Comparison of ENCODE assay signal across 1 cellular context in the genomic region with DNA sequence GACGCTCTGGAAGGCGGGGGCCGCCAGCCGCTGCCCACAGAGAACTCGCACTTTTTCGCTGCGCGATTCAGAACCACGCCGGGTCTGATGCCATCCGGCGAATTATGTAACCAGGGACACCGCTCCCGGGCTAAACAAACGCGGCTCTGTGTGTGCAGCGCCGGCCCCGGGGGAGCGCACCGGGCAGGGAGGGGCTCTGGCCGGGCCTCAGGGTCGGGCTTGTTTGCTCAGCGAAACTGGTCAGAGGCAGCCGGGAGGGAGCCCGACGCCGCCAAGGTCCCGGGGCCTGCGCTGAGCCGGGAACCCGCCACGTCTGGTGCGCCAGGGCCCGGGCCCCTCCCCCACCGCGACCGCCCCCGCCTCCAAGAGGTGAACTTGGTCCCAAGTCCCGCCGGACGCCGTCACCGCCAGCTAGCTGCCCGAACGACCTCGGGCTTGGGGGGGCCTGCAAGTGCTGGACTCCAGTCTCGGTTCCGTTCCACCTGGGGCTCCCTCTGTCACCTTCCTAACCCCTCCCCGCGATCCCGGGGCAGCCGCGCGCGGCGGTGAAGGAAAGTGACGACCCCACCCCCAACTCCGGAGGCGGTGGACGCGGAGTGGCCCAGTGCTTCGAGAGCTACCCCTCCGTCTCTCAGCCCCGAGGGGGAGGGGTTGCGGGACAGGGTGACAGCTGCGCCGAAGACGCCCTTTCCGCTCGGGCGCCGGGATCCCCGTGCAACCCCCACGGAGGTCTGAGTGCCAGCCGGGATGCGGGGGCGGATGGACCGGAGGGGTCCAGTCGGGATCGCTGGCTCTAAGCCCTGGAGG.
A peak's percentile ranks its signal among the peaks of the same experiment; 100 is the strongest.
TF ChIP-seq lines count a peak whose summit lies in the region.

No MANE protein-coding gene starts in this region.

TF ChIP-seq in HepG2, 621 proteins besides CTCF, POLR2A, EP300 and RAD21 (continued from another document and continues in another):
- TF ChIP-seq PTBP1 (IDR thresholded peaks at IDR 0.05; ENCODE audit: low read depth, low read length, poor library complexity, severe bottlenecking) (no peak), MAX (IDR thresholded peaks at IDR 0.05) (peak; percentile 53; the same call in 1 of the 2 replicates), ZFP36L2 (CRISPR knock-in tag; IDR thresholded peaks at IDR 0.05) (peak; percentile 73; the same call in 1 of the 2 replicates), GATAD2A (CRISPR knock-in tag; IDR thresholded peaks at IDR 0.05) (peak; percentile 85), FOXO1 (CRISPR knock-in tag; IDR thresholded peaks at IDR 0.05) (peak; percentile 87), GATA4 (IDR thresholded peaks at IDR 0.05; ENCODE audit: borderline replicate concordance, low read depth) (no peak), MAZ (IDR thresholded peaks at IDR 0.05; ENCODE audit: borderline replicate concordance, low read depth, low read length) (peak; percentile 59; the same call in 1 of the 2 replicates), MAZ (CRISPR knock-in tag; IDR thresholded peaks at IDR 0.05; ENCODE audit: low read depth) (peak; percentile 66; the same call in 1 of the 2 replicates), ZC3H13 (CRISPR knock-in tag; IDR thresholded peaks at IDR 0.05) (0 out of 2 replicates have a peak, but pooled peaks have one; percentile 77), NFIC (IDR thresholded peaks at IDR 0.05; ENCODE audit: low read length) (0 out of 2 replicates have a peak, but pooled peaks have one; percentile 39), MIER2 (CRISPR knock-in tag; IDR thresholded peaks at IDR 0.05) (no peak), HOXD1 (CRISPR knock-in tag; IDR thresholded peaks at IDR 0.05) (peak; percentile 50; the same call in 1 of the 2 replicates), POLR2G (IDR thresholded peaks at IDR 0.05; ENCODE audit: low read depth, low read length) (peak; percentile 50), PCBP1 (IDR thresholded peaks at IDR 0.05; ENCODE audit: borderline replicate concordance, low read depth, low read length) (peak; percentile 77; the same call in 1 of the 2 replicates), GTF2F1 (IDR thresholded peaks at IDR 0.05; ENCODE audit: low read length) (no peak), ZNF3 (CRISPR knock-in tag; IDR thresholded peaks at IDR 0.05) (no peak), ZNF772 (CRISPR knock-in tag; IDR thresholded peaks at IDR 0.05) (peak; percentile 65), ZNF775 (CRISPR knock-in tag; IDR thresholded peaks at IDR 0.05; ENCODE audit: borderline replicate concordance) (no peak), ATM (IDR thresholded peaks at IDR 0.05; ENCODE audit: borderline replicate concordance) (no peak), POGZ (CRISPR knock-in tag; IDR thresholded peaks at IDR 0.05) (peak; percentile 70), ATF3 (CRISPR knock-in tag; IDR thresholded peaks at IDR 0.05) (peak; percentile 76), PITX1 (CRISPR knock-in tag; IDR thresholded peaks at IDR 0.05) (no peak; the same call in 1 of the 2 replicates), ZNF646 (CRISPR knock-in tag; IDR thresholded peaks at IDR 0.05) (no peak), U2AF1 (optimal IDR thresholded peaks at IDR 0.05; ENCODE audit: low read depth, low read length) (no peak), ZNF703 (CRISPR knock-in tag; IDR thresholded peaks at IDR 0.05; ENCODE audit: borderline replicate concordance) (peak; percentile 89; the same call in 1 of the 2 replicates), ZNF7 (CRISPR knock-in tag; IDR thresholded peaks at IDR 0.05) (no peak), ZNF33B (CRISPR knock-in tag; IDR thresholded peaks at IDR 0.05) (peak; percentile 39; the same call in 1 of the 2 replicates), ZNF333 (CRISPR knock-in tag; IDR thresholded peaks at IDR 0.05; ENCODE audit: borderline replicate concordance) (no peak), ZNF292 (CRISPR knock-in tag; IDR thresholded peaks at IDR 0.05; ENCODE audit: borderline replicate concordance, low read depth) (peak; percentile 36; the same call in 1 of the 2 replicates), GTF3A (CRISPR knock-in tag; conservative IDR thresholded peaks at IDR 0.05) (no peak), POLR2AphosphoS5 (IDR thresholded peaks at IDR 0.05; ENCODE audit: low read depth, low read length) (peak; percentile 57), ZNF512 (CRISPR knock-in tag; IDR thresholded peaks at IDR 0.05) (no peak), ZFX (CRISPR knock-in tag; IDR thresholded peaks at IDR 0.05; ENCODE audit: low read depth) (peak; percentile 66), ZNF850 (CRISPR knock-in tag; conservative IDR thresholded peaks at IDR 0.05) (peak; percentile 77; the same call in 1 of the 2 replicates), NFE2L1 (CRISPR knock-in tag; IDR thresholded peaks at IDR 0.05; ENCODE audit: borderline replicate concordance) (no peak), ZIK1 (CRISPR knock-in tag; IDR thresholded peaks at IDR 0.05; ENCODE audit: borderline replicate concordance, low read depth) (no peak; the same call in 1 of the 2 replicates), ZNF441 (CRISPR knock-in tag; IDR thresholded peaks at IDR 0.05; ENCODE audit: borderline replicate concordance) (0 out of 2 replicates have a peak, but pooled peaks have one; percentile 14), PAWR (CRISPR knock-in tag; IDR thresholded peaks at IDR 0.05; ENCODE audit: borderline replicate concordance) (no peak), ZMAT5 (CRISPR knock-in tag; IDR thresholded peaks at IDR 0.05; ENCODE audit: borderline replicate concordance, low read depth) (no peak), KDM2A (CRISPR knock-in tag; IDR thresholded peaks at IDR 0.05; ENCODE audit: borderline replicate concordance, low read depth) (peak; percentile 89; the same call in 1 of the 2 replicates)
- TF ChIP-seq, protein P1, sequence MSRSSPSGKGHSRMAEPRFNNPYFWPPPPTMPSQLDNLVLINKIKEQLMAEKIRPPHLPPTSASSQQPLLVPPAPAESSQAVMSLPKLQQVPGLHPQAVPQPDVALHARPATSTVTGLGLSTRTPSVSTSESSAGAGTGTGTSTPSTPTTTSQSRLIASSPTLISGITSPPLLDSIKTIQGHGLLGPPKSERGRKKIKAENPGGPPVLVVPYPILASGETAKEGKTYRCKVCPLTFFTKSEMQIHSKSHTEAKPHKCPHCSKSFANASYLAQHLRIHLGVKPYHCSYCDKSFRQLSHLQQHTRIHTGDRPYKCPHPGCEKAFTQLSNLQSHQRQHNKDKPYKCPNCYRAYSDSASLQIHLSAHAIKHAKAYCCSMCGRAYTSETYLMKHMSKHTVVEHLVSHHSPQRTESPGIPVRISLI (CRISPR knock-in tag; IDR thresholded peaks at IDR 0.05; ENCODE audit: borderline replicate concordance), result no peak; the same call in 1 of the 2 replicates
- TF ChIP-seq, protein P2, sequence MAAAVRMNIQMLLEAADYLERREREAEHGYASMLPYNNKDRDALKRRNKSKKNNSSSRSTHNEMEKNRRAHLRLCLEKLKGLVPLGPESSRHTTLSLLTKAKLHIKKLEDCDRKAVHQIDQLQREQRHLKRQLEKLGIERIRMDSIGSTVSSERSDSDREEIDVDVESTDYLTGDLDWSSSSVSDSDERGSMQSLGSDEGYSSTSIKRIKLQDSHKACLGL (CRISPR knock-in tag; IDR thresholded peaks at IDR 0.05), result peak; percentile 31; the same call in 1 of the 2 replicates
- TF ChIP-seq, protein P3, sequence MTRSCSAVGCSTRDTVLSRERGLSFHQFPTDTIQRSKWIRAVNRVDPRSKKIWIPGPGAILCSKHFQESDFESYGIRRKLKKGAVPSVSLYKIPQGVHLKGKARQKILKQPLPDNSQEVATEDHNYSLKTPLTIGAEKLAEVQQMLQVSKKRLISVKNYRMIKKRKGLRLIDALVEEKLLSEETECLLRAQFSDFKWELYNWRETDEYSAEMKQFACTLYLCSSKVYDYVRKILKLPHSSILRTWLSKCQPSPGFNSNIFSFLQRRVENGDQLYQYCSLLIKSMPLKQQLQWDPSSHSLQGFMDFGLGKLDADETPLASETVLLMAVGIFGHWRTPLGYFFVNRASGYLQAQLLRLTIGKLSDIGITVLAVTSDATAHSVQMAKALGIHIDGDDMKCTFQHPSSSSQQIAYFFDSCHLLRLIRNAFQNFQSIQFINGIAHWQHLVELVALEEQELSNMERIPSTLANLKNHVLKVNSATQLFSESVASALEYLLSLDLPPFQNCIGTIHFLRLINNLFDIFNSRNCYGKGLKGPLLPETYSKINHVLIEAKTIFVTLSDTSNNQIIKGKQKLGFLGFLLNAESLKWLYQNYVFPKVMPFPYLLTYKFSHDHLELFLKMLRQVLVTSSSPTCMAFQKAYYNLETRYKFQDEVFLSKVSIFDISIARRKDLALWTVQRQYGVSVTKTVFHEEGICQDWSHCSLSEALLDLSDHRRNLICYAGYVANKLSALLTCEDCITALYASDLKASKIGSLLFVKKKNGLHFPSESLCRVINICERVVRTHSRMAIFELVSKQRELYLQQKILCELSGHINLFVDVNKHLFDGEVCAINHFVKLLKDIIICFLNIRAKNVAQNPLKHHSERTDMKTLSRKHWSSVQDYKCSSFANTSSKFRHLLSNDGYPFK (CRISPR knock-in tag; IDR thresholded peaks at IDR 0.05; ENCODE audit: borderline replicate concordance), result 0 out of 2 replicates have a peak, but pooled peaks have one; percentile 38
